In genomic region chr1:209411491-209411929, GRCh38 we compare ENCODE assay signal across 12 cellular contexts.
DNase-seq lines count a peak whose midpoint lies in the region; ATAC-seq, FAIRE-seq and TF ChIP-seq lines count a peak whose summit lies in the region.
"Had no signal": no experiment of that assay in that cellular context is flagged by ENCODE, and none has a peak within 500 bp of the region (broad histone marks: within the 10 kb centered on the region; RNA-seq: fewer than 3 reads in every experiment).

No MANE protein-coding gene starts in this region.

- no peaks in the 10 kb centered on the region for H4K20me1 ChIP-seq in astrocyte (ENCODE audit: insufficient read depth, low read length)
- H4K20me1 ChIP-seq in smooth muscle cell (ENCODE audit: low read depth): no peaks in the 10 kb centered on the region

- peak; percentile 50 for FAIRE-seq in astrocyte (lab: Jason Lieb, UNC)

- CTCF ChIA-PET in A673 (lab: Charles Lee): no interaction called here

- TF ChIP-seq CTCF in astrocyte (IDR thresholded peaks at IDR 0.05; ENCODE audit: insufficient read depth, low read depth, low read length) (no peak), right atrium auricular region (IDR thresholded peaks at IDR 0.05) (no peak), smooth muscle cell (IDR thresholded peaks at IDR 0.05; ENCODE audit: borderline replicate concordance, insufficient read depth, poor library complexity, severe bottlenecking) (no peak), A673 (conservative IDR thresholded peaks at IDR 0.05; ENCODE audit: low read depth, low read length) (no peak)

- WGBS in smooth muscle cell (ENCODE audit: low lambda C conversion rate): 37% methylated on average over 3 of the region's 3 CpGs

- H3K4me3 Mint-ChIP-seq in astrocyte (ENCODE audit: unreplicated experiment): peak overlapping the region; percentile 43
- H3K4me3 Mint-ChIP-seq in stimulated activated effector memory CD8-positive, alpha-beta T cell treated with anti-CD3 and anti-CD28 coated beads, Interleukin-12 subunit alpha, Interleukin-12 subunit beta, amount 100 ng/mL, for 72 hours: no peak overlapping the region

- BruUV-seq in A673 (replicated peaks; lab: Mats Ljungman, UMichigan): no TSS peak

- intact Hi-C loops in A673 (cut with micrococcal nuclease; ENCODE audit: unreplicated experiment): no loop called here

- no peaks in the 10 kb centered on the region for H3K79me2 ChIP-seq in astrocyte (ENCODE audit: insufficient read depth, low read length)
- no peaks in the 10 kb centered on the region for H3K79me2 ChIP-seq in smooth muscle cell (ENCODE audit: low read depth)

- no peak for ATAC-seq in stimulated activated effector memory CD8-positive, alpha-beta T cell treated with anti-CD3 and anti-CD28 coated beads, Interleukin-12 subunit alpha, Interleukin-12 subunit beta, amount 100 ng/mL, for 72 hours

- H3K4me2 ChIP-seq in astrocyte (ENCODE audit: low read length) (peak overlapping the region; percentile 17), smooth muscle cell (peak overlapping the region; percentile 26)

- POLR2A ChIA-PET in A673 (lab: Charles Lee; ENCODE audit: low non-redundant PET): no interaction called here

- no peaks in the 10 kb centered on the region for H3K36me3 Mint-ChIP-seq in astrocyte (ENCODE audit: low read depth, unreplicated experiment)
- no peaks in the 10 kb centered on the region for H3K36me3 Mint-ChIP-seq in stimulated activated effector memory CD8-positive, alpha-beta T cell treated with anti-CD3 and anti-CD28 coated beads, Interleukin-12 subunit alpha, Interleukin-12 subunit beta, amount 100 ng/mL, for 72 hours

- H3K27ac Mint-ChIP-seq in astrocyte (ENCODE audit: unreplicated experiment): peak overlapping the region; percentile 92
- H3K27ac Mint-ChIP-seq in stimulated activated effector memory CD8-positive, alpha-beta T cell treated with anti-CD3 and anti-CD28 coated beads, Interleukin-12 subunit alpha, Interleukin-12 subunit beta, amount 100 ng/mL, for 72 hours: no peak overlapping the region

- peak overlapping the region; percentile 13 for H3K27ac ChIP-seq in astrocyte (ENCODE audit: low read depth, low read length)
- H3K27ac ChIP-seq in right atrium auricular region: peak overlapping the region; percentile 11 to 64
- H3K27ac ChIP-seq in smooth muscle cell (ENCODE audit: low read depth): peak overlapping the region; percentile 75
- no peak overlapping the region for H3K27ac ChIP-seq in A673 (ENCODE audit: low read depth, low read length, poor library complexity, severe bottlenecking)

- H3K9me3 Mint-ChIP-seq in astrocyte (ENCODE audit: unreplicated experiment): peaks cover 2% of the 10 kb centered on the region
- H3K9me3 Mint-ChIP-seq in stimulated activated effector memory CD8-positive, alpha-beta T cell treated with anti-CD3 and anti-CD28 coated beads, Interleukin-12 subunit alpha, Interleukin-12 subunit beta, amount 100 ng/mL, for 72 hours: no peaks in the 10 kb centered on the region

- H3K4me1 ChIP-seq in astrocyte (ENCODE audit: insufficient read depth, low read length) (peaks cover 32% of the 10 kb centered on the region), right atrium auricular region (no peaks in the 10 kb centered on the region), smooth muscle cell (ENCODE audit: low read depth) (peaks cover 17% of the 10 kb centered on the region), A673 (ENCODE audit: insufficient read depth, low read length, poor library complexity, severe bottlenecking) (no peaks in the 10 kb centered on the region)

- H3K9ac ChIP-seq in astrocyte (ENCODE audit: low read length) (no peak overlapping the region), smooth muscle cell (ENCODE audit: low read depth) (no peak overlapping the region)

- H3K9me3 ChIP-seq in astrocyte (ENCODE audit: insufficient read depth, low read depth, low read length) (no peaks in the 10 kb centered on the region), right atrium auricular region (no peaks in the 10 kb centered on the region), smooth muscle cell (replicated peaks; ENCODE audit: low read depth) (no peaks in the 10 kb centered on the region), A673 (ENCODE audit: low read depth, low read length, poor library complexity, severe bottlenecking) (no peaks in the 10 kb centered on the region)

- H3K27me3 ChIP-seq in astrocyte (ENCODE audit: insufficient read depth, low read length) (no peaks in the 10 kb centered on the region), right atrium auricular region (no peaks in the 10 kb centered on the region), smooth muscle cell (ENCODE audit: low read depth) (no peaks in the 10 kb centered on the region), A673 (replicated peaks; ENCODE audit: insufficient read depth, low read depth, low read length, poor library complexity) (peaks cover 33% of the 10 kb centered on the region)

- DNase-seq in HPDE6-E6E7 (ENCODE audit: extremely low spot score): peak; percentile 76
- peak; percentile 54 for DNase-seq in astrocyte (ENCODE audit: low read depth)
- no peak for DNase-seq in right atrium auricular region (ENCODE audit: low spot score)
- no peak for DNase-seq in smooth muscle cell (lab: John Stamatoyannopoulos, UW; ENCODE audit: unreplicated experiment)
- no peak for DNase-seq in T-helper 9 cell
- no peak for DNase-seq in A673 (ENCODE audit: low spot score)
- DNase-seq in stimulated activated effector memory CD8-positive, alpha-beta T cell treated with anti-CD3 and anti-CD28 coated beads, Interleukin-12 subunit alpha, Interleukin-12 subunit beta, amount 100 ng/mL, for 72 hours (ENCODE audit: low spot score in 2 of 2): no peak
- DNase-seq in RKO (ENCODE audit: low spot score): no peak
- DNase-seq: activated naive CD4-positive, alpha-beta T cell treated with Interleukin-2 at 50 U/mL for 16 hours; glutamatergic neuron; NCI-H2107; T1000 had no signal

- H2AFZ ChIP-seq in astrocyte (ENCODE audit: low read depth, low read length) (peak overlapping the region; percentile 62), smooth muscle cell (ENCODE audit: low read depth) (peak overlapping the region; percentile 4)

- H3F3A ChIP-seq in smooth muscle cell (ENCODE audit: low read depth): peaks cover 9% of the 10 kb centered on the region

- H3K36me3 ChIP-seq in astrocyte (ENCODE audit: insufficient read depth, low read length) (no peaks in the 10 kb centered on the region), right atrium auricular region (no peaks in the 10 kb centered on the region), smooth muscle cell (ENCODE audit: low read depth) (no peaks in the 10 kb centered on the region), A673 (ENCODE audit: insufficient read depth, low read length, poor library complexity, severe bottlenecking) (no peaks in the 10 kb centered on the region)

- peaks cover 41% of the 10 kb centered on the region for H3K4me1 Mint-ChIP-seq in astrocyte (ENCODE audit: low read depth, unreplicated experiment)
- H3K4me1 Mint-ChIP-seq in stimulated activated effector memory CD8-positive, alpha-beta T cell treated with anti-CD3 and anti-CD28 coated beads, Interleukin-12 subunit alpha, Interleukin-12 subunit beta, amount 100 ng/mL, for 72 hours: no peaks in the 10 kb centered on the region

- no peaks in the 10 kb centered on the region for H3K27me3 Mint-ChIP-seq in astrocyte (ENCODE audit: low read depth, unreplicated experiment)

- no peak overlapping the region for H3K4me3 ChIP-seq in astrocyte (ENCODE audit: insufficient read depth, low read depth, low read length)
- H3K4me3 ChIP-seq in right atrium auricular region: no peak overlapping the region
- no peak overlapping the region for H3K4me3 ChIP-seq in smooth muscle cell
- H3K4me3 ChIP-seq in A673 (ENCODE audit: low read depth, low read length, poor library complexity, severe bottlenecking): no peak overlapping the region

Comparison
In these comparisons a context has a peak if more than half of its experiments do, and no peak if none do; other contexts are left out.
1. DNase-seq: peak in HPDE6-E6E7 (single experiment) and astrocyte (single experiment); none in right atrium auricular region (single experiment), smooth muscle cell (single experiment), T-helper 9 cell (single experiment), A673 (single experiment), stimulated activated effector memory CD8-positive, alpha-beta T cell treated with anti-CD3 and anti-CD28 coated beads, Interleukin-12 subunit alpha, Interleukin-12 subunit beta, amount 100 ng/mL, for 72 hours (0 of 2) and RKO (single experiment).